Comparison of ENCODE assay signal across 8 cellular contexts in the genomic region with DNA sequence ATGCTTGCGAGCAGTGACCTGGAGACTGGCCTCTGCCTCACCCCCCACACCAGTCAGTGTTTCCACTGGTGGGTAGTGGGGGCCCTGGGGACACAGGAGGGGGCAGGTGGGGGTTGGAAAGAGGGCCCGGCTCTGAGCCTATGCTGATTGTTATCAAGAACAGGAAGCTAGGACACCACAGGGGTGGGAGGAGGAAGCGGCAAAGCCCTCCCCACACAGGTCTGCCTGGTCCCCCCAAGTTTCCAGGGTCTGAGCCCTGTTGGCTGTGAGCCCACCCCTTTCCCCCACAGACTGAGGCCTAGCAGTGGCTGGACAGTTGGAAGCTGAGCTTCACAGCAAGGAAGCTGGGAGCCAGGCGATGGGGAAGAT. TPM values are rescaled to one million over a fixed set of nuclear protein-coding genes. Genes with fewer than 3 reads are reported as not detected.
DNase-seq lines count a peak whose midpoint lies in the region; TF ChIP-seq lines count a peak whose summit lies in the region.

No MANE protein-coding gene starts in this region.

- peak overlapping the region; percentile 89 to 100 (median 95) for H3K27ac Mint-ChIP-seq in immature natural killer cell

- H3K9me3 Mint-ChIP-seq in immature natural killer cell, result peaks cover 0 to 1% (median 0%) of the 10 kb centered on the region in 6 donors

- no peaks in the 10 kb centered on the region for H3K9me3 ChIP-seq in vagina

- TF ChIP-seq CTCF in vagina (IDR thresholded peaks at IDR 0.05), result no peak

- intact Hi-C loops in vagina (cut with DNase I), result no loop called here
- intact Hi-C loops in head of caudate nucleus (cut with DNase I), result no loop called here

- H3K4me3 ChIP-seq in vagina, result no peak overlapping the region

- H3K27ac ChIP-seq in vagina, result peak overlapping the region; percentile 36

- H3K36me3 Mint-ChIP-seq in immature natural killer cell, result peaks cover 0 to 3% (median 0%) of the 10 kb centered on the region in 3 donors

- peaks cover 78 to 85% of the 10 kb centered on the region in 2 donors for H3K4me1 Mint-ChIP-seq in immature natural killer cell

- no peak for TF ChIP-seq POLR2A in vagina (IDR thresholded peaks at IDR 0.05)

- peaks cover 7 to 16% (median 10%) of the 10 kb centered on the region in 3 donors for H3K27me3 Mint-ChIP-seq in immature natural killer cell (ENCODE audit: low read depth in 3 of 3)

- H3K4me3 Mint-ChIP-seq in immature natural killer cell, result peak overlapping the region in 4 of 5 donors; percentile 60 to 98 (median 86)

- DNase-seq in stimulated activated CD4-positive, alpha-beta T cell treated with anti-CD3 and anti-CD28 coated beads, Interleukin-15, amount 100 ng/mL, for 24 hours, result peak; percentile 80
- no peak for DNase-seq in stimulated activated CD4-positive, alpha-beta T cell treated with anti-CD3 and anti-CD28 coated beads, Interleukin-2, amount 100 ng/mL, for 48 hours
- DNase-seq in activated CD4-positive, alpha-beta T cell treated with anti-CD3 and anti-CD28 coated beads for 48 hours, result peak; percentile 72
- peak; percentile 33 to 45 (median 34) for DNase-seq in immature natural killer cell
- no peak for DNase-seq in vagina (ENCODE audit: extremely low spot score in 2 of 2)
- no peak for DNase-seq in ureter (ENCODE audit: low spot score)
- DNase-seq in head of caudate nucleus, result no peak
- DNase-seq in NCI-H2227 (lab: John Stamatoyannopoulos, UW; ENCODE audit: unreplicated experiment), result no peak

- no peaks in the 10 kb centered on the region for H3K36me3 ChIP-seq in vagina

- no peaks in the 10 kb centered on the region for H3K27me3 ChIP-seq in vagina

- peaks cover 15% of the 10 kb centered on the region for H3K4me1 ChIP-seq in vagina

RNA-seq across cellular contexts. Expression of gene PTPN7, which starts 1.6 kb away (rescaled TPM):
- 100 to 1,000 TPM in 1 of 3 donors, 10 to 100 TPM in 2; 55.4 to 126 (median 58.4) TPM for polyA plus RNA-seq in immature natural killer cell
- total RNA-seq in vagina (7.9 TPM), ureter (4.2 TPM)

RNA-seq across cellular contexts. Expression of gene ARL8A, which starts 17.5 kb away (rescaled TPM):
- polyA plus RNA-seq in immature natural killer cell, result 10 to 100 TPM in 2 of 3 donors, 1 to 10 TPM in 1; 9.7 to 15.0 (median 11.0) TPM
- total RNA-seq in vagina, result 25.5 TPM
- 79.5 TPM for total RNA-seq in ureter

RNA-seq across cellular contexts. Expression of gene LGR6, which starts 31.6 kb away (rescaled TPM):
- polyA plus RNA-seq in immature natural killer cell, result 10 to 100 TPM; 10.9 to 26.8 (median 21.1) TPM
- total RNA-seq in vagina (6.6 TPM), ureter (9.2 TPM)

RNA-seq across cellular contexts. Expression of gene GPR37L1, which starts 39.3 kb away (rescaled TPM):
- polyA plus RNA-seq in immature natural killer cell, result under 1 TPM in 2 of 3 donors, not detected in 1; 0.10 to 0.16 TPM
- total RNA-seq in vagina (0.25 TPM), ureter (0.10 TPM)

Comparison
In these comparisons a context has a peak if more than half of its experiments do, and no peak if none do; other contexts are left out.
1. DNase-seq: peak in stimulated activated CD4-positive, alpha-beta T cell treated with anti-CD3 and anti-CD28 coated beads, Interleukin-15, amount 100 ng/mL, for 24 hours (single experiment), activated CD4-positive, alpha-beta T cell treated with anti-CD3 and anti-CD28 coated beads for 48 hours (single experiment) and immature natural killer cell (3 of 3); none in stimulated activated CD4-positive, alpha-beta T cell treated with anti-CD3 and anti-CD28 coated beads, Interleukin-2, amount 100 ng/mL, for 48 hours (0 of 2), vagina (0 of 2), ureter (single experiment), head of caudate nucleus (0 of 42) and NCI-H2227 (single experiment).